In the genomic region with DNA sequence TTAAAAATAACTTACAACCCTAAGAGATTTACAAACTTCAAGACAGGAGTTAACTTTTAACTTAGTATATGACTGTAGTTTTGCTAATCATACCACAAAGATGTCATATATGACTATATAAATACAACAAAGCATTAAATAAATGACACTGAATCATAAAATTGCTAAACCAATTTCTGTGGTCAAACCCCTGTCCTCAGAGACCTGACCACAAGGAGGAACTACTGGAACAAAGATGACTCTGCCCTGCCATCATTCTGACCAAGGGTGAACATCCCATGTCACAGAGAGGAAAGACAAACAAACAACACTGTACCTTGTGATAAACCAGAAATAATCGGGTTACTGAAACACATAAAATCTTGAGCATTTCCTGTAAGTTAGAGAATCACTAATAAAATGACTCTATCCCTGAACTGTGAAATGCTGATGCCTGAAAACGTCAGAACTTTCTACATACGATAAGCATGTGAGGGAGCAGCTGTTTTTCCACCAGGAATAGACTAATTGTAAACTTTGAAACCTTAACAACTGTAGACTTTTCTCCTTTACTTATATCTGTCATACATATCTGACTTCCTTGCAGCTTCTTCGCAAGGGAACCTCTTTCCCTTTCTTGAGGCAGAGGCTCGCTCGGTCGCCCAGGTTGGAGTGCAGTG, we compare ENCODE assay signal across 9 cellular contexts. TPM values are rescaled to one million over a fixed set of nuclear protein-coding genes. Genes with fewer than 3 reads are reported as not detected.
A peak's percentile ranks its signal among the peaks of the same experiment; 100 is the strongest.
DNase-seq lines count a peak whose midpoint lies in the region; ATAC-seq and TF ChIP-seq lines count a peak whose summit lies in the region.
"Had no signal": no experiment of that assay in that cellular context is flagged by ENCODE, and none has a peak within 500 bp of the region (broad histone marks: within the 10 kb centered on the region; RNA-seq: fewer than 3 reads in every experiment).

No MANE protein-coding gene starts in this region.

- 85% methylated on average over 7 of the region's 7 CpGs for WGBS in heart right ventricle, 2 donors

- H3K27ac Mint-ChIP-seq in CD14-positive monocyte = peak overlapping the region; percentile 74 to 93 (median 91)
- peak overlapping the region; percentile 50 for H3K27ac Mint-ChIP-seq in activated T-helper 2 cell treated with anti-CD3 and anti-CD28 coated beads, Interferon-gamma antibody, Interleukin-2, Interleukin-4, amounts not matched to agents 10 μg/mL and 5 μg/mL and 100 μg/mL, durations not matched to agents 14 hours and 24 hours and 36 hours
- peak overlapping the region; percentile 71 for H3K27ac Mint-ChIP-seq in stimulated activated effector memory CD8-positive, alpha-beta T cell treated with anti-CD3 and anti-CD28 coated beads, Interleukin-12 subunit alpha, Interleukin-12 subunit beta, amount 100 ng/mL, for 72 hours
- H3K27ac Mint-ChIP-seq: dendritic cell treated with granulocyte-macrophage colony-stimulating factor and Interleukin-4, amounts not matched to agents 40 ng/mL and 50 ng/mL, for 4 days had no signal

- peaks cover 0 to 5% (median 2%) of the 10 kb centered on the region in 7 donors for H3K9me3 Mint-ChIP-seq in CD14-positive monocyte
- no peaks in the 10 kb centered on the region for H3K9me3 Mint-ChIP-seq in activated T-helper 2 cell treated with anti-CD3 and anti-CD28 coated beads, Interferon-gamma antibody, Interleukin-2, Interleukin-4, amounts not matched to agents 10 μg/mL and 5 μg/mL and 100 μg/mL, durations not matched to agents 14 hours and 24 hours and 36 hours
- no peaks in the 10 kb centered on the region for H3K9me3 Mint-ChIP-seq in stimulated activated effector memory CD8-positive, alpha-beta T cell treated with anti-CD3 and anti-CD28 coated beads, Interleukin-12 subunit alpha, Interleukin-12 subunit beta, amount 100 ng/mL, for 72 hours
- H3K9me3 Mint-ChIP-seq: dendritic cell treated with granulocyte-macrophage colony-stimulating factor and Interleukin-4, amounts not matched to agents 40 ng/mL and 50 ng/mL, for 4 days had no signal

- peaks cover 14% of the 10 kb centered on the region for H3K4me1 Mint-ChIP-seq in CD14-positive monocyte
- peaks cover 6% of the 10 kb centered on the region for H3K4me1 Mint-ChIP-seq in activated T-helper 2 cell treated with anti-CD3 and anti-CD28 coated beads, Interferon-gamma antibody, Interleukin-2, Interleukin-4, amounts not matched to agents 10 μg/mL and 5 μg/mL and 100 μg/mL, durations not matched to agents 14 hours and 24 hours and 36 hours (ENCODE audit: low read depth)
- H3K4me1 Mint-ChIP-seq in stimulated activated effector memory CD8-positive, alpha-beta T cell treated with anti-CD3 and anti-CD28 coated beads, Interleukin-12 subunit alpha, Interleukin-12 subunit beta, amount 100 ng/mL, for 72 hours = peaks cover 12% of the 10 kb centered on the region

- H3K9me3 ChIP-seq in heart right ventricle = no peaks in the 10 kb centered on the region

- no peaks in the 10 kb centered on the region for H3K27me3 ChIP-seq in heart right ventricle

- TF ChIP-seq CTCF in CD14-positive monocyte (IDR thresholded peaks at IDR 0.05) = no peak
- TF ChIP-seq CTCF in heart right ventricle (IDR thresholded peaks at IDR 0.05) = no peak

- ATAC-seq in GM19395 (IDR thresholded peaks at IDR 0.05; ENCODE audit: unreplicated experiment) = peak; percentile 87
- ATAC-seq in HG03432 (IDR thresholded peaks at IDR 0.05; ENCODE audit: unreplicated experiment) = peak; percentile 95
- ATAC-seq in stimulated activated effector memory CD8-positive, alpha-beta T cell treated with anti-CD3 and anti-CD28 coated beads, Interleukin-12 subunit alpha, Interleukin-12 subunit beta, amount 100 ng/mL, for 72 hours = peak; percentile 100
- no peak for ATAC-seq in heart right ventricle

- DNase-seq in CD14-positive monocyte (ENCODE audit: low spot score) = peak; percentile 83
- DNase-seq in activated T-helper 2 cell treated with anti-CD3 and anti-CD28 coated beads, Interferon-gamma antibody, Interleukin-2, Interleukin-4, amounts not matched to agents 10 μg/mL and 5 μg/mL and 100 μg/mL, durations not matched to agents 14 hours and 24 hours and 36 hours (ENCODE audit: low spot score) = no peak
- peak; percentile 8 to 73 for DNase-seq in stimulated activated effector memory CD8-positive, alpha-beta T cell treated with anti-CD3 and anti-CD28 coated beads, Interleukin-12 subunit alpha, Interleukin-12 subunit beta, amount 100 ng/mL, for 72 hours (ENCODE audit: low spot score in 2 of 2)
- no peak for DNase-seq in NCI-H526 treated with DMSO at 0.1 percent for 48 hours (lab: John Stamatoyannopoulos, UW)
- DNase-seq in heart right ventricle = no peak
- DNase-seq in NCI-H1694 (lab: John Stamatoyannopoulos, UW) = no peak

- peaks cover 28 to 34% (median 32%) of the 10 kb centered on the region in 3 donors for H3K27me3 Mint-ChIP-seq in CD14-positive monocyte (ENCODE audit: low read depth in 3 of 3)
- no peaks in the 10 kb centered on the region for H3K27me3 Mint-ChIP-seq in activated T-helper 2 cell treated with anti-CD3 and anti-CD28 coated beads, Interferon-gamma antibody, Interleukin-2, Interleukin-4, amounts not matched to agents 10 μg/mL and 5 μg/mL and 100 μg/mL, durations not matched to agents 14 hours and 24 hours and 36 hours (ENCODE audit: low read depth)

- H3K4me1 ChIP-seq in heart right ventricle = peaks cover 0 to 9% (median 0%) of the 10 kb centered on the region in 9 donors

- H3K27ac ChIP-seq in heart right ventricle = peak overlapping the region in 1 of 10 donors; percentile 3

- H3K4me3 Mint-ChIP-seq in CD14-positive monocyte = peak overlapping the region; percentile 12 to 75
- H3K4me3 Mint-ChIP-seq in activated T-helper 2 cell treated with anti-CD3 and anti-CD28 coated beads, Interferon-gamma antibody, Interleukin-2, Interleukin-4, amounts not matched to agents 10 μg/mL and 5 μg/mL and 100 μg/mL, durations not matched to agents 14 hours and 24 hours and 36 hours (ENCODE audit: low read depth) = no peak overlapping the region
- no peak overlapping the region for H3K4me3 Mint-ChIP-seq in stimulated activated effector memory CD8-positive, alpha-beta T cell treated with anti-CD3 and anti-CD28 coated beads, Interleukin-12 subunit alpha, Interleukin-12 subunit beta, amount 100 ng/mL, for 72 hours
- H3K4me3 Mint-ChIP-seq: dendritic cell treated with granulocyte-macrophage colony-stimulating factor and Interleukin-4, amounts not matched to agents 40 ng/mL and 50 ng/mL, for 4 days had no signal

- intact Hi-C loops in CD14-positive monocyte (cut with micrococcal nuclease) (loop anchor here in 1 of 2 donors (10.0 kb wide), 1 partner anchor 232 kb away; a partner anchor contains a TSS), heart right ventricle (cut with DNase I) (loop anchor here in 1 of 10 donors (5.0 kb wide), 1 partner anchor 50 kb away; no protein-coding TSS in a partner anchor)
- intact Hi-C loops in activated T-helper 2 cell treated with anti-CD3 and anti-CD28 coated beads, Interferon-gamma antibody, Interleukin-2, Interleukin-4, amounts not matched to agents 10 μg/mL and 5 μg/mL and 100 μg/mL, durations not matched to agents 14 hours and 24 hours and 36 hours (cut with micrococcal nuclease) = loop anchor here (2.0 kb wide), 1 partner anchor 174 kb away; no protein-coding TSS in a partner anchor

- H3K36me3 ChIP-seq in heart right ventricle = peaks cover 0 to 99% (median 26%) of the 10 kb centered on the region in 9 donors

- no peak overlapping the region for H3K4me3 ChIP-seq in heart right ventricle

- peaks cover 69 to 78% of the 10 kb centered on the region in 2 donors for H3K36me3 Mint-ChIP-seq in CD14-positive monocyte
- H3K36me3 Mint-ChIP-seq in activated T-helper 2 cell treated with anti-CD3 and anti-CD28 coated beads, Interferon-gamma antibody, Interleukin-2, Interleukin-4, amounts not matched to agents 10 μg/mL and 5 μg/mL and 100 μg/mL, durations not matched to agents 14 hours and 24 hours and 36 hours (ENCODE audit: low read depth) = peaks cover 46% of the 10 kb centered on the region
- peaks cover 98% of the 10 kb centered on the region for H3K36me3 Mint-ChIP-seq in stimulated activated effector memory CD8-positive, alpha-beta T cell treated with anti-CD3 and anti-CD28 coated beads, Interleukin-12 subunit alpha, Interleukin-12 subunit beta, amount 100 ng/mL, for 72 hours

RNA-seq across cellular contexts. Expression of a gene that starts 47.9 kb away (rescaled TPM):
- polyA plus RNA-seq in CD14-positive monocyte = 1 to 10 TPM; 6.7 to 7.8 TPM
- total RNA-seq in activated T-helper 2 cell treated with anti-CD3 and anti-CD28 coated beads, Interferon-gamma antibody, Interleukin-2, Interleukin-4, amounts not matched to agents 10 μg/mL and 5 μg/mL and 100 μg/mL, durations not matched to agents 14 hours and 24 hours and 36 hours = 83.9 and 92.0 TPM in 2 replicates
- total RNA-seq in heart right ventricle = 10 to 100 TPM; 35.4 to 63.5 (median 42.0) TPM
- 10 to 100 TPM; 15.6 to 35.8 TPM for polyA plus RNA-seq in heart right ventricle

Comparison
In these comparisons a context has a peak if more than half of its experiments do, and no peak if none do; other contexts are left out.
1. DNase-seq: peak in CD14-positive monocyte (single experiment) and stimulated activated effector memory CD8-positive, alpha-beta T cell treated with anti-CD3 and anti-CD28 coated beads, Interleukin-12 subunit alpha, Interleukin-12 subunit beta, amount 100 ng/mL, for 72 hours (2 of 2); none in activated T-helper 2 cell treated with anti-CD3 and anti-CD28 coated beads, Interferon-gamma antibody, Interleukin-2, Interleukin-4, amounts not matched to agents 10 μg/mL and 5 μg/mL and 100 μg/mL, durations not matched to agents 14 hours and 24 hours and 36 hours (single experiment), NCI-H526 treated with DMSO at 0.1 percent for 48 hours (single experiment), heart right ventricle (0 of 2) and NCI-H1694 (single experiment).
2. H3K4me3 Mint-ChIP-seq: peak in CD14-positive monocyte (2 of 2); none in activated T-helper 2 cell treated with anti-CD3 and anti-CD28 coated beads, Interferon-gamma antibody, Interleukin-2, Interleukin-4, amounts not matched to agents 10 μg/mL and 5 μg/mL and 100 μg/mL, durations not matched to agents 14 hours and 24 hours and 36 hours (single experiment) and stimulated activated effector memory CD8-positive, alpha-beta T cell treated with anti-CD3 and anti-CD28 coated beads, Interleukin-12 subunit alpha, Interleukin-12 subunit beta, amount 100 ng/mL, for 72 hours (single experiment).
3. ATAC-seq: peak in GM19395 (single experiment), HG03432 (single experiment) and stimulated activated effector memory CD8-positive, alpha-beta T cell treated with anti-CD3 and anti-CD28 coated beads, Interleukin-12 subunit alpha, Interleukin-12 subunit beta, amount 100 ng/mL, for 72 hours (single experiment); none in heart right ventricle (0 of 8).
4. Peak in every context shown above with its lines, with median percentiles within 50 percentile points of each other: H3K27ac Mint-ChIP-seq.